Comparison of ENCODE assay signal across 11 cellular contexts in genomic region chr12:118358008-118358359, GRCh38. TPM values are rescaled to one million over a fixed set of nuclear protein-coding genes. Genes with fewer than 3 reads are reported as not detected.
DNase-seq lines count a peak whose midpoint lies in the region; ATAC-seq and TF ChIP-seq lines count a peak whose summit lies in the region.
"Had no signal": no experiment of that assay in that cellular context is flagged by ENCODE, and none has a peak within 500 bp of the region (broad histone marks: within the 10 kb centered on the region; RNA-seq: fewer than 3 reads in every experiment).

No MANE protein-coding gene starts in this region.

- TF ChIP-seq EP300 in esophagus muscularis mucosa (IDR thresholded peaks at IDR 0.05): no peak

- H3K36me3 ChIP-seq in adipocyte (ENCODE audit: control insufficient read depth, insufficient read depth, low read length, severe bottlenecking): no peaks in the 10 kb centered on the region
- no peaks in the 10 kb centered on the region for H3K36me3 ChIP-seq in esophagus muscularis mucosa
- H3K36me3 ChIP-seq: neural progenitor cell, thyroid gland had no signal

- WGBS in esophagus muscularis mucosa: 88% methylated on average over 1 of the region's 1 CpG

- peaks cover 51% of the 10 kb centered on the region for H3K4me1 ChIP-seq in adipocyte (ENCODE audit: control insufficient read depth, insufficient read depth, low read length)
- H3K4me1 ChIP-seq in esophagus muscularis mucosa: peaks cover 11 to 23% (median 20%) of the 10 kb centered on the region in 4 donors
- H3K4me1 ChIP-seq: neural progenitor cell had no signal

- H3K4me1 Mint-ChIP-seq in CD14-positive monocyte (peaks cover 81% of the 10 kb centered on the region), HFFc6 (ENCODE audit: low read depth) (peaks cover 85% of the 10 kb centered on the region), naive B cell (peaks cover 39 to 60% (median 46%) of the 10 kb centered on the region in 3 donors)
- H3K4me1 Mint-ChIP-seq: neural progenitor cell had no signal

- H3K27ac ChIP-seq in esophagus muscularis mucosa (replicated peaks in 1 of 4): peak overlapping the region in 1 of 4 donors; percentile 74
- H3K27ac ChIP-seq: neural progenitor cell had no signal

- DNase-seq in CD14-positive monocyte (ENCODE audit: low spot score) (no peak), HFFc6 (no peak), adipocyte (ENCODE audit: low read depth) (no peak), naive B cell (no peak), NCI-H345 (lab: John Stamatoyannopoulos, UW) (no peak), NCI-H774 (lab: John Stamatoyannopoulos, UW) (no peak), esophagus muscularis mucosa (ENCODE audit: extremely low spot score) (no peak)
- DNase-seq: DMS79 treated with DMSO at 0.1 percent for 48 hours, thyroid gland had no signal

- H3K36me3 Mint-ChIP-seq in CD14-positive monocyte (peaks cover 8 to 12% of the 10 kb centered on the region in 2 donors), HFFc6 (ENCODE audit: low read depth) (peaks cover 33% of the 10 kb centered on the region), naive B cell (peaks cover 7 to 15% of the 10 kb centered on the region in 2 donors)
- H3K36me3 Mint-ChIP-seq: neural progenitor cell had no signal

- H3K27me3 ChIP-seq in adipocyte (replicated peaks; ENCODE audit: control insufficient read depth, insufficient read depth, low read length) (no peaks in the 10 kb centered on the region), esophagus muscularis mucosa (no peaks in the 10 kb centered on the region)
- H3K27me3 ChIP-seq: neural progenitor cell, thyroid gland had no signal

- peaks cover 0 to 5% (median 0%) of the 10 kb centered on the region in 7 donors for H3K9me3 Mint-ChIP-seq in CD14-positive monocyte
- peaks cover 4% of the 10 kb centered on the region; the same call in 1 of the 2 replicates for H3K9me3 Mint-ChIP-seq in HFFc6
- peaks cover 0 to 7% (median 2%) of the 10 kb centered on the region in 7 donors for H3K9me3 Mint-ChIP-seq in naive B cell

- TF ChIP-seq CTCF in CD14-positive monocyte (IDR thresholded peaks at IDR 0.05) (no peak), HFFc6 (IDR thresholded peaks at IDR 0.05) (peak; percentile 5; the same call in 1 of the 2 replicates), esophagus muscularis mucosa (IDR thresholded peaks at IDR 0.05) (no peak)

- H3K9me3 ChIP-seq in adipocyte (ENCODE audit: control insufficient read depth, low read length) (no peaks in the 10 kb centered on the region), esophagus muscularis mucosa (no peaks in the 10 kb centered on the region)
- H3K9me3 ChIP-seq: thyroid gland had no signal

- no peak for ATAC-seq in naive B cell (ENCODE audit: low read depth in 2 of 2)
- no peak for ATAC-seq in GM21619 (IDR thresholded peaks at IDR 0.05; ENCODE audit: unreplicated experiment)

- H3K4me3 ChIP-seq in adipocyte (ENCODE audit: low read length) (no peak overlapping the region), esophagus muscularis mucosa (no peak overlapping the region)
- H3K4me3 ChIP-seq: neural progenitor cell, thyroid gland had no signal

- TF ChIP-seq POLR2A in esophagus muscularis mucosa (IDR thresholded peaks at IDR 0.05; ENCODE audit: low read depth): no peak

- intact Hi-C loops in CD14-positive monocyte (cut with micrococcal nuclease) (loop anchor here in 1 of 2 donors (5.0 kb wide), 1 partner anchor 51 kb away; no protein-coding TSS in a partner anchor), esophagus muscularis mucosa (cut with DNase I) (no loop called here)

- H3K9ac ChIP-seq in adipocyte (ENCODE audit: low read length): peak overlapping the region; percentile 70
- H3K9ac ChIP-seq: neural progenitor cell had no signal

- peak overlapping the region; percentile 96 to 99 (median 99) for H3K27ac Mint-ChIP-seq in CD14-positive monocyte
- peak overlapping the region; percentile 95 for H3K27ac Mint-ChIP-seq in HFFc6
- peak overlapping the region in 3 of 6 donors; percentile 65 to 92 (median 83) for H3K27ac Mint-ChIP-seq in naive B cell
- H3K27ac Mint-ChIP-seq: neural progenitor cell had no signal

- H3K27me3 Mint-ChIP-seq in CD14-positive monocyte (ENCODE audit: low read depth in 3 of 3): no peaks in the 10 kb centered on the region
- H3K27me3 Mint-ChIP-seq in HFFc6 (ENCODE audit: insufficient read depth): no peaks in the 10 kb centered on the region
- no peaks in the 10 kb centered on the region for H3K27me3 Mint-ChIP-seq in naive B cell

- H3K4me3 Mint-ChIP-seq in CD14-positive monocyte: peak overlapping the region; percentile 46 to 54
- H3K4me3 Mint-ChIP-seq in HFFc6: peak overlapping the region; percentile 73
- peak overlapping the region; percentile 35 to 95 (median 90) for H3K4me3 Mint-ChIP-seq in naive B cell
- H3K4me3 Mint-ChIP-seq: neural progenitor cell had no signal

RNA-seq across cellular contexts. Expression of gene TAOK3, which starts 14.7 kb away (rescaled TPM):
- 10 to 100 TPM; 19.7 to 58.3 TPM for polyA plus RNA-seq in CD14-positive monocyte
- 10 to 100 TPM; 26.0 to 30.7 (median 28.0) TPM for total RNA-seq in HFFc6 (2021; fragmentation: NEBNext Ultra II Directional; extraction: Animal tissue kit (Norgen Biotek cat#: 25700))
- polyA plus RNA-seq in naive B cell (ENCODE audit: low read depth in 6 of 6): 10 to 100 TPM; 34.7 to 94.9 (median 86.3) TPM
- total RNA-seq in esophagus muscularis mucosa: 10 to 100 TPM; 34.6 to 44.9 (median 39.6) TPM

RNA-seq across cellular contexts. Expression of gene SUDS3, which starts 18.4 kb away (rescaled TPM):
- polyA plus RNA-seq in CD14-positive monocyte (1 to 10 TPM; 8.2 to 9.1 TPM), naive B cell (ENCODE audit: low read depth in 6 of 6) (10 to 100 TPM; 17.2 to 26.0 (median 20.1) TPM)
- total RNA-seq in HFFc6 (2021; fragmentation: NEBNext Ultra II Directional; extraction: Animal tissue kit (Norgen Biotek cat#: 25700)): 10 to 100 TPM; 20.5 to 23.4 (median 22.8) TPM
- total RNA-seq in esophagus muscularis mucosa: 10 to 100 TPM; 34.5 to 76.0 (median 62.7) TPM
